ENCODE assay signal across 19 cellular contexts in the genomic region with DNA sequence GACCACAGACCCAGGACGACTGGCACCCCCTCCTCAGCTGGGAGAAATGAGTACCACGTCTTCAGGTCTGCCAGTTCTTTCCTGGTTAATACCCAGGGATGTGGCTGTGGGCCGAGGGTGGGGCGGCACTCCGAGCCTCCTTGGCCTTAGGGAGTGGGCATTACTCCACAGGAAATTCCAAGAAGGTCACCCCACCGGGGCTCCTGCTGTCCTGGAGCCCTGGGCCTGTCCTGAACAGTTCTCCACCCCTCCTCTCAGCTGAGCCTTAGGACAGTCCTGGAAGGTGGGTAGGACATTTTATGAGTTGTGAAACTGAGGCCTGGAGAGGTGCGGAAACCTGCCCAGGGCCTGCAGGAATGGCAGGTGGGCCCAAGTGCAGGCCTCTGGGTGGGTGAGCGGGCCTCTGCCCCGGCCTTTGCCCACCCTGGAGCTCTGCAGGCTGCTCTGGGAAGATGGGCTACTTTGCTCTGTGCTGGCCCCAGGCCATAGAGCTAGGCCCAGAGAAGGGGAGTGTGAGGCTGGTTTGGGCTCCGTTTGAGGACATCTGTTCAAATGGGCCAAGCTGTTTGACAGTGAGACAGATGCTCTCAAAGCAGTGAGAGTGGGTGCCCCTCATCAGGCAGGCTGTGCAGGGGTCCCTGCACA.
A peak's percentile ranks its signal among the peaks of the same experiment; 100 is the strongest.
DNase-seq lines count a peak whose midpoint lies in the region; ATAC-seq, FAIRE-seq and TF ChIP-seq lines count a peak whose summit lies in the region.
"Had no signal": no experiment of that assay in that cellular context is flagged by ENCODE, and none has a peak within 500 bp of the region (broad histone marks: within the 10 kb centered on the region; RNA-seq: fewer than 3 reads in every experiment).

No MANE protein-coding gene starts in this region.

- peaks cover 0 to 7% of the 10 kb centered on the region in 2 donors for H3K4me1 ChIP-seq in right atrium auricular region
- H3K4me1 ChIP-seq in esophagus squamous epithelium, result peaks cover 4 to 29% (median 12%) of the 10 kb centered on the region in 3 donors
- no peaks in the 10 kb centered on the region for H3K4me1 ChIP-seq in osteoblast (ENCODE audit: insufficient read depth, low read length)
- H3K4me1 ChIP-seq in vagina, result peaks cover 55% of the 10 kb centered on the region
- H3K4me1 ChIP-seq in testis, result peaks cover 40% of the 10 kb centered on the region
- no peaks in the 10 kb centered on the region for H3K4me1 ChIP-seq in small intestine (ENCODE audit: control insufficient read depth in 2 of 2, insufficient read depth in 1 of 2, low read depth in 1 of 2, low read length in 1 of 2)

- no peaks in the 10 kb centered on the region for H4K20me1 ChIP-seq in osteoblast (ENCODE audit: insufficient read depth, low read length)

- H3K4me2 ChIP-seq in osteoblast (ENCODE audit: insufficient read depth, low read length), result no peak overlapping the region

- intact Hi-C loops in Right ventricle myocardium inferior (cut with DNase I) (no loop called here), esophagus squamous epithelium (cut with DNase I) (no loop called here), vagina (cut with DNase I) (no loop called here), testis (cut with DNase I; ENCODE audit: low total_unique reads) (no loop called here)

- TF ChIP-seq CTCF in right atrium auricular region (IDR thresholded peaks at IDR 0.05) (no peak), esophagus squamous epithelium (IDR thresholded peaks at IDR 0.05) (no peak), osteoblast (IDR thresholded peaks at IDR 0.05; ENCODE audit: extremely low read depth, low read depth, low read length) (no peak), vagina (IDR thresholded peaks at IDR 0.05) (no peak), testis (IDR thresholded peaks at IDR 0.05) (no peak)

- H3K79me2 ChIP-seq in osteoblast (ENCODE audit: insufficient read depth, low read length), result no peaks in the 10 kb centered on the region
- H3K79me2 ChIP-seq: hepatocyte had no signal

- FAIRE-seq in small intestine (lab: Jason Lieb, UNC), result no peak
- FAIRE-seq: GM18507 had no signal

- H3K9me3 ChIP-seq in right atrium auricular region (no peaks in the 10 kb centered on the region), esophagus squamous epithelium (no peaks in the 10 kb centered on the region), osteoblast (ENCODE audit: low read depth, low read length) (no peaks in the 10 kb centered on the region), vagina (no peaks in the 10 kb centered on the region), testis (no peaks in the 10 kb centered on the region), small intestine (ENCODE audit: control insufficient read depth, low read depth) (no peaks in the 10 kb centered on the region)
- H3K9me3 ChIP-seq: tibial nerve had no signal

- H3K27me3 ChIP-seq in right atrium auricular region, result no peaks in the 10 kb centered on the region
- H3K27me3 ChIP-seq in esophagus squamous epithelium, result peaks cover 0 to 8% (median 0%) of the 10 kb centered on the region in 4 donors
- H3K27me3 ChIP-seq in osteoblast (ENCODE audit: insufficient read depth, low read length), result peaks cover 19% of the 10 kb centered on the region
- H3K27me3 ChIP-seq in vagina, result no peaks in the 10 kb centered on the region
- H3K27me3 ChIP-seq in testis, result no peaks in the 10 kb centered on the region
- H3K27me3 ChIP-seq in small intestine (ENCODE audit: control insufficient read depth in 2 of 2, insufficient read depth in 2 of 2, low read length in 2 of 2), result no peaks in the 10 kb centered on the region
- H3K27me3 ChIP-seq: hepatocyte had no signal

- TF ChIP-seq POLR2A in esophagus squamous epithelium (IDR thresholded peaks at IDR 0.05), result no peak
- no peak for TF ChIP-seq POLR2A in vagina (IDR thresholded peaks at IDR 0.05)
- TF ChIP-seq POLR2A in testis (IDR thresholded peaks at IDR 0.05), result no peak

- H3K27ac ChIP-seq in right atrium auricular region (peak overlapping the region in 1 of 2 donors; percentile 45), esophagus squamous epithelium (peak overlapping the region in 3 of 4 donors; percentile 8 to 80 (median 58)), osteoblast (ENCODE audit: low read depth, low read length) (no peak overlapping the region), vagina (peak overlapping the region; percentile 58), testis (peak overlapping the region in 1 of 2 donors; percentile 53), small intestine (ENCODE audit: low read depth in 1 of 2, low read length in 1 of 2) (peak overlapping the region in 1 of 2 donors; percentile 64)

- WGBS in esophagus squamous epithelium, 2 donors, result 58 to 78% methylated on average over 2 to 5 of the region's 10 CpGs
- 66 to 73% methylated on average over 8 to 10 of the region's 10 CpGs for WGBS in testis, 2 donors
- WGBS in small intestine, 3 donors, result 69 to 78% (median 75%) methylated on average over 9 to 10 of the region's 10 CpGs

- no peak overlapping the region for H2AFZ ChIP-seq in osteoblast (ENCODE audit: low read length)

- DNase-seq in Right ventricle myocardium inferior (ENCODE audit: missing footprints), result no peak
- no peak for DNase-seq in right atrium auricular region (ENCODE audit: low spot score)
- DNase-seq in esophagus squamous epithelium (lab: John Stamatoyannopoulos, UW), result no peak
- peak; percentile 32 for DNase-seq in osteoblast (ENCODE audit: insufficient read length, low spot score, missing footprints)
- no peak for DNase-seq in vagina (ENCODE audit: extremely low spot score in 2 of 2)
- DNase-seq in testis, result no peak
- no peak for DNase-seq in small intestine
- DNase-seq: activated naive CD8-positive, alpha-beta T cell treated with anti-CD3 and anti-CD28 coated beads, Interleukin-2, amount 10 ng/mL, durations not matched to agents 7 days and 5 days; activated T-cell treated with anti-CD3 and anti-CD28 coated beads, Interleukin-2, amount 50 U/mL, for 72 hours; CD4-positive, alpha-beta T cell; DND-41; effector CD4-positive, alpha-beta T cell; kidney glomerular epithelial cell; midbrain; SIG-M5 had no signal

- H3K4me3 ChIP-seq in right atrium auricular region (no peak overlapping the region), esophagus squamous epithelium (no peak overlapping the region), osteoblast (ENCODE audit: insufficient read depth, low read length) (no peak overlapping the region), vagina (no peak overlapping the region), testis (no peak overlapping the region), small intestine (ENCODE audit: low read depth in 1 of 2, low read length in 2 of 2) (no peak overlapping the region)
- H3K4me3 ChIP-seq: hepatocyte, tibial nerve had no signal

- H3K36me3 ChIP-seq in right atrium auricular region, result no peaks in the 10 kb centered on the region
- no peaks in the 10 kb centered on the region for H3K36me3 ChIP-seq in esophagus squamous epithelium
- no peaks in the 10 kb centered on the region for H3K36me3 ChIP-seq in osteoblast (ENCODE audit: insufficient read depth, low read length)
- H3K36me3 ChIP-seq in vagina, result no peaks in the 10 kb centered on the region
- no peaks in the 10 kb centered on the region for H3K36me3 ChIP-seq in testis (ENCODE audit: low read depth, missing control alignments)
- H3K36me3 ChIP-seq in small intestine (ENCODE audit: control insufficient read depth in 2 of 2, insufficient read depth in 2 of 2, low read length in 2 of 2), result no peaks in the 10 kb centered on the region
- H3K36me3 ChIP-seq: tibial nerve had no signal

- ATAC-seq in Right ventricle myocardium inferior (peak; percentile 49), GM21390 (IDR thresholded peaks at IDR 0.05; ENCODE audit: unreplicated experiment) (no peak)
- ATAC-seq: activated T-cell treated with anti-CD3 and anti-CD28 coated beads, Interleukin-2, amount 50 U/mL, for 72 hours had no signal
